ENCODE assay signal across 1 cellular context in genomic region chr2:127526142-127526939, GRCh38.
TF ChIP-seq lines count a peak whose summit lies in the region.

Gene IWS1, minus strand, starts transcription at chr2:127526489. Its CDS starts 281 bp downstream, at chr2:127526208.

TF ChIP-seq in HepG2, 621 proteins besides CTCF, POLR2A, EP300 and RAD21 (continued from another document and continues in another):
- TF ChIP-seq ARID3A (IDR thresholded peaks at IDR 0.05; ENCODE audit: low read depth, low read length) (peak; percentile 56; the same call in 1 of the 2 replicates), PTBP1 (IDR thresholded peaks at IDR 0.05; ENCODE audit: low read depth, low read length, poor library complexity, severe bottlenecking) (no peak), TEAD2 (CRISPR knock-in tag; IDR thresholded peaks at IDR 0.05) (0 out of 2 replicates have a peak, but pooled peaks have one; percentile 46), STAG1 (CRISPR knock-in tag; IDR thresholded peaks at IDR 0.05) (no peak), FLYWCH1 (CRISPR knock-in tag; IDR thresholded peaks at IDR 0.05) (no peak), ZNF24 (IDR thresholded peaks at IDR 0.05) (0 out of 2 replicates have a peak, but pooled peaks have one; percentile 32), KLF15 (CRISPR knock-in tag; IDR thresholded peaks at IDR 0.05; ENCODE audit: borderline replicate concordance) (no peak), ATAD3A (CRISPR knock-in tag; IDR thresholded peaks at IDR 0.05) (no peak; the same call in 1 of the 2 replicates), HMG20B (CRISPR knock-in tag; conservative IDR thresholded peaks at IDR 0.05) (no peak), ATF6 (CRISPR knock-in tag; conservative IDR thresholded peaks at IDR 0.05) (peak; percentile 26), MAFG (CRISPR knock-in tag; IDR thresholded peaks at IDR 0.05) (no peak), ZBTB42 (CRISPR knock-in tag; IDR thresholded peaks at IDR 0.05) (0 out of 2 replicates have a peak, but pooled peaks have one; percentile 38), ZNF460 (CRISPR knock-in tag; IDR thresholded peaks at IDR 0.05; ENCODE audit: borderline replicate concordance) (0 out of 2 replicates have a peak, but pooled peaks have one; percentile 45), ZSCAN5A (CRISPR knock-in tag; IDR thresholded peaks at IDR 0.05; ENCODE audit: borderline replicate concordance) (peak; percentile 48; the same call in 1 of the 2 replicates), NFYB (CRISPR knock-in tag; IDR thresholded peaks at IDR 0.05) (peak; percentile 89), ONECUT2 (CRISPR knock-in tag; IDR thresholded peaks at IDR 0.05) (no peak), MAF1 (CRISPR knock-in tag; IDR thresholded peaks at IDR 0.05; ENCODE audit: borderline replicate concordance) (no peak), FOXM1 (CRISPR knock-in tag; IDR thresholded peaks at IDR 0.05) (no peak), ZNF878 (CRISPR knock-in tag; IDR thresholded peaks at IDR 0.05) (peak; percentile 15; the same call in 1 of the 2 replicates), ZNF776 (CRISPR knock-in tag; IDR thresholded peaks at IDR 0.05) (peak; percentile 72; the same call in 1 of the 2 replicates), ZNF772 (CRISPR knock-in tag; IDR thresholded peaks at IDR 0.05) (0 out of 2 replicates have a peak, but pooled peaks have one; percentile 5), ZNF136 (CRISPR knock-in tag; IDR thresholded peaks at IDR 0.05; ENCODE audit: low read depth) (no peak; the same call in 1 of the 2 replicates), ZFP82 (CRISPR knock-in tag; IDR thresholded peaks at IDR 0.05; ENCODE audit: borderline replicate concordance) (peak; percentile 91), FOSL1 (CRISPR knock-in tag; IDR thresholded peaks at IDR 0.05; ENCODE audit: borderline replicate concordance) (no peak), ATRX (CRISPR knock-in tag; IDR thresholded peaks at IDR 0.05; ENCODE audit: borderline replicate concordance) (no peak), SMYD3 (CRISPR knock-in tag; IDR thresholded peaks at IDR 0.05) (peak; percentile 96), DMAP1 (CRISPR knock-in tag; IDR thresholded peaks at IDR 0.05) (peak; percentile 93), KLF11 (CRISPR knock-in tag; IDR thresholded peaks at IDR 0.05) (no peak), ZFX (CRISPR knock-in tag; IDR thresholded peaks at IDR 0.05; ENCODE audit: low read depth) (peak; percentile 92), ZNF337 (CRISPR knock-in tag; IDR thresholded peaks at IDR 0.05; ENCODE audit: borderline replicate concordance, low read depth) (peak; percentile 92), SP140L (CRISPR knock-in tag; IDR thresholded peaks at IDR 0.05; ENCODE audit: borderline replicate concordance) (peak; percentile 77; the same call in 1 of the 2 replicates), PHF8 (CRISPR knock-in tag; IDR thresholded peaks at IDR 0.05) (peak; percentile 95), PHF5A (CRISPR knock-in tag; IDR thresholded peaks at IDR 0.05; ENCODE audit: low read depth, unreplicated experiment) (peak; percentile 79), HCFC1 (IDR thresholded peaks at IDR 0.05; ENCODE audit: low read depth, low read length) (peak; percentile 58), SMARCC2 (IDR thresholded peaks at IDR 0.05) (no peak), ZNF256 (CRISPR knock-in tag; conservative IDR thresholded peaks at IDR 0.05) (no peak; the same call in 1 of the 2 replicates), AHDC1 (CRISPR knock-in tag; IDR thresholded peaks at IDR 0.05; ENCODE audit: borderline replicate concordance) (no peak), HES4 (CRISPR knock-in tag; IDR thresholded peaks at IDR 0.05; ENCODE audit: borderline replicate concordance) (peak; percentile 88; the same call in 1 of the 2 replicates)
- TF ChIP-seq, protein P1, sequence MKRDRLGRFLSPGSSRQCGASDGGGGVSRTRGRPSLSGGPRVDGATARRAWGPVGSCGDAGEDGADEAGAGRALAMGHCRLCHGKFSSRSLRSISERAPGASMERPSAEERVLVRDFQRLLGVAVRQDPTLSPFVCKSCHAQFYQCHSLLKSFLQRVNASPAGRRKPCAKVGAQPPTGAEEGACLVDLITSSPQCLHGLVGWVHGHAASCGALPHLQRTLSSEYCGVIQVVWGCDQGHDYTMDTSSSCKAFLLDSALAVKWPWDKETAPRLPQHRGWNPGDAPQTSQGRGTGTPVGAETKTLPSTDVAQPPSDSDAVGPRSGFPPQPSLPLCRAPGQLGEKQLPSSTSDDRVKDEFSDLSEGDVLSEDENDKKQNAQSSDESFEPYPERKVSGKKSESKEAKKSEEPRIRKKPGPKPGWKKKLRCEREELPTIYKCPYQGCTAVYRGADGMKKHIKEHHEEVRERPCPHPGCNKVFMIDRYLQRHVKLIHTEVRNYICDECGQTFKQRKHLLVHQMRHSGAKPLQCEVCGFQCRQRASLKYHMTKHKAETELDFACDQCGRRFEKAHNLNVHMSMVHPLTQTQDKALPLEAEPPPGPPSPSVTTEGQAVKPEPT (CRISPR knock-in tag; IDR thresholded peaks at IDR 0.05; ENCODE audit: low read depth): no peak
- TF ChIP-seq, protein P2, sequence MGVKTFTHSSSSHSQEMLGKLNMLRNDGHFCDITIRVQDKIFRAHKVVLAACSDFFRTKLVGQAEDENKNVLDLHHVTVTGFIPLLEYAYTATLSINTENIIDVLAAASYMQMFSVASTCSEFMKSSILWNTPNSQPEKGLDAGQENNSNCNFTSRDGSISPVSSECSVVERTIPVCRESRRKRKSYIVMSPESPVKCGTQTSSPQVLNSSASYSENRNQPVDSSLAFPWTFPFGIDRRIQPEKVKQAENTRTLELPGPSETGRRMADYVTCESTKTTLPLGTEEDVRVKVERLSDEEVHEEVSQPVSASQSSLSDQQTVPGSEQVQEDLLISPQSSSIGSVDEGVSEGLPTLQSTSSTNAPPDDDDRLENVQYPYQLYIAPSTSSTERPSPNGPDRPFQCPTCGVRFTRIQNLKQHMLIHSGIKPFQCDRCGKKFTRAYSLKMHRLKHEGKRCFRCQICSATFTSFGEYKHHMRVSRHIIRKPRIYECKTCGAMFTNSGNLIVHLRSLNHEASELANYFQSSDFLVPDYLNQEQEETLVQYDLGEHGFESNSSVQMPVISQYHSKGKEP (CRISPR knock-in tag; IDR thresholded peaks at IDR 0.05): peak; percentile 39; the same call in 1 of the 2 replicates
- TF ChIP-seq, protein P3, sequence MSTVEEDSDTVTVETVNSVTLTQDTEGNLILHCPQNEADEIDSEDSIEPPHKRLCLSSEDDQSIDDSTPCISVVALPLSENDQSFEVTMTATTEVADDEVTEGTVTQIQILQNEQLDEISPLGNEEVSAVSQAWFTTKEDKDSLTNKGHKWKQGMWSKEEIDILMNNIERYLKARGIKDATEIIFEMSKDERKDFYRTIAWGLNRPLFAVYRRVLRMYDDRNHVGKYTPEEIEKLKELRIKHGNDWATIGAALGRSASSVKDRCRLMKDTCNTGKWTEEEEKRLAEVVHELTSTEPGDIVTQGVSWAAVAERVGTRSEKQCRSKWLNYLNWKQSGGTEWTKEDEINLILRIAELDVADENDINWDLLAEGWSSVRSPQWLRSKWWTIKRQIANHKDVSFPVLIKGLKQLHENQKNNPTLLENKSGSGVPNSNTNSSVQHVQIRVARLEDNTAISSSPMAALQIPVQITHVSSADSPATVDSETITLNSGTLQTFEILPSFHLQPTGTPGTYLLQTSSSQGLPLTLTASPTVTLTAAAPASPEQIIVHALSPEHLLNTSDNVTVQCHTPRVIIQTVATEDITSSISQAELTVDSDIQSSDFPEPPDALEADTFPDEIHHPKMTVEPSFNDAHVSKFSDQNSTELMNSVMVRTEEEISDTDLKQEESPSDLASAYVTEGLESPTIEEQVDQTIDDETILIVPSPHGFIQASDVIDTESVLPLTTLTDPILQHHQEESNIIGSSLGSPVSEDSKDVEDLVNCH (CRISPR knock-in tag; IDR thresholded peaks at IDR 0.05): no peak
- TF ChIP-seq, protein P4, sequence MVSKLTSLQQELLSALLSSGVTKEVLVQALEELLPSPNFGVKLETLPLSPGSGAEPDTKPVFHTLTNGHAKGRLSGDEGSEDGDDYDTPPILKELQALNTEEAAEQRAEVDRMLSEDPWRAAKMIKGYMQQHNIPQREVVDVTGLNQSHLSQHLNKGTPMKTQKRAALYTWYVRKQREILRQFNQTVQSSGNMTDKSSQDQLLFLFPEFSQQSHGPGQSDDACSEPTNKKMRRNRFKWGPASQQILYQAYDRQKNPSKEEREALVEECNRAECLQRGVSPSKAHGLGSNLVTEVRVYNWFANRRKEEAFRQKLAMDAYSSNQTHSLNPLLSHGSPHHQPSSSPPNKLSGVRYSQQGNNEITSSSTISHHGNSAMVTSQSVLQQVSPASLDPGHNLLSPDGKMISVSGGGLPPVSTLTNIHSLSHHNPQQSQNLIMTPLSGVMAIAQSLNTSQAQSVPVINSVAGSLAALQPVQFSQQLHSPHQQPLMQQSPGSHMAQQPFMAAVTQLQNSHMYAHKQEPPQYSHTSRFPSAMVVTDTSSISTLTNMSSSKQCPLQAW (CRISPR knock-in tag; IDR thresholded peaks at IDR 0.05): peak; percentile 54
- TF ChIP-seq, protein P5, sequence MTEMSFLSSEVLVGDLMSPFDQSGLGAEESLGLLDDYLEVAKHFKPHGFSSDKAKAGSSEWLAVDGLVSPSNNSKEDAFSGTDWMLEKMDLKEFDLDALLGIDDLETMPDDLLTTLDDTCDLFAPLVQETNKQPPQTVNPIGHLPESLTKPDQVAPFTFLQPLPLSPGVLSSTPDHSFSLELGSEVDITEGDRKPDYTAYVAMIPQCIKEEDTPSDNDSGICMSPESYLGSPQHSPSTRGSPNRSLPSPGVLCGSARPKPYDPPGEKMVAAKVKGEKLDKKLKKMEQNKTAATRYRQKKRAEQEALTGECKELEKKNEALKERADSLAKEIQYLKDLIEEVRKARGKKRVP (CRISPR knock-in tag; IDR thresholded peaks at IDR 0.05): peak in 1 of 2 experiments; percentile 11; a peak in 1 of 4 replicates
